In genomic region chr16:1492923-1493745, GRCh38 we compare ENCODE assay signal across 8 cellular contexts. TPM values are rescaled to one million over a fixed set of nuclear protein-coding genes. Genes with fewer than 3 reads are reported as not detected.
DNase-seq lines count a peak whose midpoint lies in the region; ATAC-seq and FAIRE-seq lines count a peak whose summit lies in the region.

Gene TELO2, plus strand, starts transcription at chr16:1493360. Its CDS starts 922 bp downstream, at chr16:1494282.

- H3K36me3 Mint-ChIP-seq in activated naive CD4-positive, alpha-beta T cell treated with anti-CD3 and anti-CD28 coated beads for 36 hours (ENCODE audit: low read depth) = peaks cover 15% of the 10 kb centered on the region

- H3K4me1 ChIP-seq in neuronal stem cell (ENCODE audit: control insufficient read depth in 2 of 2, insufficient read depth in 1 of 2, low read depth in 1 of 2, low read length in 2 of 2) = peaks cover 10 to 11% of the 10 kb centered on the region in 2 donors

- no peak within 1 kb of the TSS for H2BK15ac ChIP-seq in neuronal stem cell (ENCODE audit: low read length)

- no peak within 1 kb of the TSS for H4K8ac ChIP-seq in neuronal stem cell (ENCODE audit: low read depth, low read length)

- H3K27ac ChIP-seq in SK-N-MC = peak within 1 kb of the TSS; percentile 84
- peak within 1 kb of the TSS; percentile 23 for H3K27ac ChIP-seq in neuronal stem cell (replicated peaks; ENCODE audit: low read length)

- intact Hi-C loops in activated naive CD4-positive, alpha-beta T cell treated with anti-CD3 and anti-CD28 coated beads for 36 hours (cut with micrococcal nuclease) = loop anchor here (1.0 to 10.0 kb wide), 5 partner anchors 18 to 185 kb away; partner anchors contain the start of genes CLCN7, CRAMP1, IFT140 and JPT2

- peaks cover 16% of the 10 kb centered on the region for H3K4me1 Mint-ChIP-seq in activated naive CD4-positive, alpha-beta T cell treated with anti-CD3 and anti-CD28 coated beads for 36 hours (ENCODE audit: low read depth)

- peak within 1 kb of the TSS; percentile 90 for H3K4me3 Mint-ChIP-seq in activated naive CD4-positive, alpha-beta T cell treated with anti-CD3 and anti-CD28 coated beads for 36 hours

- H3K27ac Mint-ChIP-seq in activated naive CD4-positive, alpha-beta T cell treated with anti-CD3 and anti-CD28 coated beads for 36 hours = peak within 1 kb of the TSS; percentile 94

- no peak for FAIRE-seq in frontal cortex (lab: Jason Lieb, UNC)

- peak within 1 kb of the TSS; percentile 95 for H3K18ac ChIP-seq in neuronal stem cell (ENCODE audit: low read length)

- peak within 1 kb of the TSS; percentile 93 for H3K4me3 ChIP-seq in SK-N-MC
- peak within 1 kb of the TSS; percentile 86 to 94 for H3K4me3 ChIP-seq in neuronal stem cell (ENCODE audit: low read length in 2 of 2)

- H2AFZ ChIP-seq in neuronal stem cell (ENCODE audit: low read length) = peak within 1 kb of the TSS; percentile 99

- no peak within 1 kb of the TSS for H4K91ac ChIP-seq in neuronal stem cell (ENCODE audit: low read depth, low read length, poor library complexity)

- no peak within 1 kb of the TSS for H3K4ac ChIP-seq in neuronal stem cell (ENCODE audit: low read length)

- H3K4me2 ChIP-seq in neuronal stem cell (ENCODE audit: insufficient read depth, low read length, poor library complexity, severe bottlenecking) = peak within 1 kb of the TSS; percentile 79

- peak; percentile 48 for ATAC-seq in GM21367 (IDR thresholded peaks at IDR 0.05; ENCODE audit: unreplicated experiment)

- peak within 1 kb of the TSS; percentile 93 for H3K9ac ChIP-seq in SK-N-MC (ENCODE audit: insufficient read length)
- peak within 1 kb of the TSS; percentile 79 for H3K9ac ChIP-seq in neuronal stem cell (ENCODE audit: low read depth, low read length, poor library complexity)

- H3K27me3 Mint-ChIP-seq in activated naive CD4-positive, alpha-beta T cell treated with anti-CD3 and anti-CD28 coated beads for 36 hours (ENCODE audit: low read depth) = no peaks in the 10 kb centered on the region

- CTCF ChIA-PET in activated naive CD4-positive, alpha-beta T cell treated with anti-CD3 and anti-CD28 coated beads for 36 hours (lab: Charles Lee) = no interaction called here

- H3K36me3 ChIP-seq in SK-N-MC (ENCODE audit: insufficient read depth, low read length) = peaks cover 21% of the 10 kb centered on the region; the same call in 1 of the 2 replicates
- peaks cover 23 to 40% of the 10 kb centered on the region in 2 donors for H3K36me3 ChIP-seq in neuronal stem cell (replicated peaks in 1 of 2; ENCODE audit: control insufficient read depth in 2 of 2, insufficient read depth in 2 of 2, low read length in 2 of 2)

- WGBS in neuronal stem cell (ENCODE audit: extremely low coverage in 2 of 2, insufficient read length in 2 of 2, insufficient replicate concordance in 1 of 2), 2 donors = no CpG with 5 or more reads among the region's 89 CpGs

- no peak within 1 kb of the TSS for H2BK12ac ChIP-seq in neuronal stem cell (ENCODE audit: low read length)

- H3K79me1 ChIP-seq in neuronal stem cell (ENCODE audit: low read depth, low read length) = peaks cover 20% of the 10 kb centered on the region

- H3K14ac ChIP-seq in neuronal stem cell (ENCODE audit: low read length) = peak within 1 kb of the TSS; percentile 89

- H2AK5ac ChIP-seq in neuronal stem cell (ENCODE audit: low read depth, low read length) = peak within 1 kb of the TSS; percentile 75

- peak within 1 kb of the TSS; percentile 52 for H3K23ac ChIP-seq in neuronal stem cell (ENCODE audit: low read depth, low read length, poor library complexity)

- H2BK120ac ChIP-seq in neuronal stem cell (ENCODE audit: low read depth, low read length) = no peak within 1 kb of the TSS

- no peaks in the 10 kb centered on the region for H3K9me3 ChIP-seq in SK-N-MC (ENCODE audit: low read depth, low read length)
- no peaks in the 10 kb centered on the region for H3K9me3 ChIP-seq in neuronal stem cell (replicated peaks in 1 of 2; ENCODE audit: control insufficient read depth in 2 of 2, insufficient read depth in 1 of 2, low read depth in 1 of 2, low read length in 2 of 2)

- no peaks in the 10 kb centered on the region for H3K27me3 ChIP-seq in neuronal stem cell (ENCODE audit: control insufficient read depth in 3 of 3, insufficient read depth in 3 of 3, low read depth in 1 of 3, low read length in 3 of 3)

- DNase-seq in CMK (ENCODE audit: low read depth) = peak; percentile 39
- peak; percentile 87 for DNase-seq in KG1 (lab: John Stamatoyannopoulos, UW)
- DNase-seq in SK-N-MC (ENCODE audit: low read depth, low spot score) = peak; percentile 10
- DNase-seq in activated naive CD4-positive, alpha-beta T cell treated with anti-CD3 and anti-CD28 coated beads for 36 hours = peak; percentile 85
- DNase-seq in frontal cortex (ENCODE audit: low spot score in 2 of 2) = peak; percentile 99 to 100
- DNase-seq in neuronal stem cell (ENCODE audit: low spot score) = peak; percentile 87
- DNase-seq in stromal cell of bone marrow (ENCODE audit: low read depth) = peak; percentile 51

- H3K9me3 Mint-ChIP-seq in activated naive CD4-positive, alpha-beta T cell treated with anti-CD3 and anti-CD28 coated beads for 36 hours = no peaks in the 10 kb centered on the region

- H2BK5ac ChIP-seq in neuronal stem cell (ENCODE audit: low read length) = peak within 1 kb of the TSS; percentile 59

RNA-seq across cellular contexts. Expression of gene TELO2, which starts in this region (rescaled TPM):
- 10 to 100 TPM; 68.1 to 76.1 TPM for total RNA-seq in activated naive CD4-positive, alpha-beta T cell treated with anti-CD3 and anti-CD28 coated beads for 36 hours
- 14.3 TPM for total RNA-seq in frontal cortex
- polyA plus RNA-seq in neuronal stem cell (2013, experiment 1 of 2) = 17.1 TPM
- 16.7 TPM for polyA plus RNA-seq in neuronal stem cell (2013, experiment 2 of 2)

Comparison
In these comparisons a context has a peak if more than half of its experiments do, and no peak if none do; other contexts are left out.
1. Peak in every context shown above with its lines: DNase-seq, ATAC-seq, H3K4me3 ChIP-seq and H3K27ac ChIP-seq.
2. DNase-seq: peak in every context shown above with its lines; median percentile 100 in frontal cortex; 87 in KG1; 87 in neuronal stem cell; 85 in activated naive CD4-positive, alpha-beta T cell treated with anti-CD3 and anti-CD28 coated beads for 36 hours; 51 in stromal cell of bone marrow; 39 in CMK; 10 in SK-N-MC.